Comparison of ENCODE assay signal across 8 cellular contexts in the genomic region with DNA sequence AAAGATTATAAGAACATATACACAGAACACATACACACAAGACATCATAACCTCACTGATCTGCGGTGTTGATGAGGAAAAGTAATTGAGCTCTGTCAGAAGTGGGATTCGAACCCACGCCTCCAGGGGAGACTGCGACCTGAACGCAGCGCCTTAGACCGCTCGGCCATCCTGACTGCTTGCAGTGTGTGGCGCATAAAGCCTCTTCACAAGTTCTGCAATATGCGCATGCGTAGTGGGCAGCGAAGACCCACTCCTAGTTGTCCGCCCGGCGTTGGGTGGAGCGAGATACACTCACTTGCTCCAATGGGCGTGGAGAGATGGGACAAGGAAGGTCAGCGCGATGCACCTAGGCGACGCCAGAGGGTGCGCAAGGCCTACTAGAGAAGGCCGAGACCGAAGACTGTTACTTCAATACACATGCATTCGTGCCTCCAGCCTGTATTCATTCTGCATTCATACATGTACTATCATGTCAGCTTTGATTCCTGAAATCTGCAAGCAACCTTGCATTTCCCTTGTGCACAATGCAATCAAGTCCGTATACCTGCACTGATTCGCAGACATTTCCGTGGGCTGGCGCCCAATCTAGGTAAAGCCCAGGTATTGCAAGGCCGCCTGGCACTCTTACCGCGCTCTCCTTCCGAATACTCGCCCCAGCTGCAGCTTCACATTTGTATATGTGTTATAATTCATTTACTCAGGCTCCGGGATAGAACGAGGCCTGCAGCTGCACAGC. TPM values are rescaled to one million over a fixed set of nuclear protein-coding genes. Genes with fewer than 3 reads are reported as not detected.
DNase-seq lines count a peak whose midpoint lies in the region; ATAC-seq lines count a peak whose summit lies in the region.

No MANE protein-coding gene starts in this region.

- no peaks in the 10 kb centered on the region for H3K27me3 Mint-ChIP-seq in effector memory CD8-positive, alpha-beta T cell

- ATAC-seq in GM21367 (IDR thresholded peaks at IDR 0.05; ENCODE audit: unreplicated experiment) = peak; percentile 82
- peak; percentile 84 for ATAC-seq in effector memory CD8-positive, alpha-beta T cell (replicated peaks)

- peak; percentile 94 for DNase-seq in COLO829 (ENCODE audit: low spot score)
- DNase-seq in HT-29 (ENCODE audit: low spot score) = peak; percentile 99
- DNase-seq in NK-92 (lab: John Stamatoyannopoulos, UW; ENCODE audit: unreplicated experiment) = peak; percentile 87
- DNase-seq in activated CD8-positive, alpha-beta memory T cell treated with anti-CD3 and anti-CD28 coated beads for 24 hours = peak; percentile 100
- DNase-seq in effector memory CD8-positive, alpha-beta T cell = peak; percentile 99 to 100 (median 100)
- peak; percentile 99 for DNase-seq in lung microvascular endothelial cell (ENCODE audit: low read depth in 2 of 2)
- DNase-seq in stimulated activated CD4-positive, alpha-beta T cell treated with anti-CD3 and anti-CD28 coated beads, TNF-alpha, amount 100 ng/mL, for 24 hours (ENCODE audit: low read depth in 3 of 3) = peak; percentile 97 to 98 (median 97)

- peaks cover 5% of the 10 kb centered on the region for H3K36me3 Mint-ChIP-seq in effector memory CD8-positive, alpha-beta T cell (ENCODE audit: insufficient read depth)

- no peaks in the 10 kb centered on the region for H3K9me3 Mint-ChIP-seq in effector memory CD8-positive, alpha-beta T cell

- H3K4me3 Mint-ChIP-seq in effector memory CD8-positive, alpha-beta T cell = no peak overlapping the region

- H3K4me1 Mint-ChIP-seq in effector memory CD8-positive, alpha-beta T cell (ENCODE audit: low read depth in 2 of 2) = peaks cover 8 to 24% of the 10 kb centered on the region in 2 donors

- H3K27ac Mint-ChIP-seq in effector memory CD8-positive, alpha-beta T cell = no peak overlapping the region

RNA-seq across cellular contexts. Expression of a gene that starts 16.1 kb away (rescaled TPM):
- 0.13 and 0.16 TPM in 2 replicates for total RNA-seq in HT-29 (2014; rRNA removed; shearing (Covaris generic))
- 5.2 and 6.3 TPM in 2 replicates for total RNA-seq in lung microvascular endothelial cell

RNA-seq across cellular contexts. Expression of a gene that starts 55.5 kb away (rescaled TPM):
- 6.8 and 10.5 TPM in 2 replicates for total RNA-seq in HT-29 (2014; rRNA removed; shearing (Covaris generic))
- 40.3 and 47.9 TPM in 2 replicates for total RNA-seq in lung microvascular endothelial cell

RNA-seq across cellular contexts. Expression of a gene that starts 58.0 kb away (rescaled TPM):
- not detected in 2 replicates for total RNA-seq in HT-29 (2014; rRNA removed; shearing (Covaris generic))
- not detected in 2 replicates for total RNA-seq in lung microvascular endothelial cell

Comparison
In these comparisons a context has a peak if more than half of its experiments do, and no peak if none do; other contexts are left out.
1. Peak in every context shown above with its lines: DNase-seq and ATAC-seq.